11 cellular contexts compared by ENCODE assay signal in genomic region chr5:1524799-1525623, GRCh38. TPM values are rescaled to one million over a fixed set of nuclear protein-coding genes. Genes with fewer than 3 reads are reported as not detected.
DNase-seq lines count a peak whose midpoint lies in the region; ATAC-seq and TF ChIP-seq lines count a peak whose summit lies in the region.
"Had no signal": no experiment of that assay in that cellular context is flagged by ENCODE, and none has a peak within 500 bp of the region (broad histone marks: within the 10 kb centered on the region; RNA-seq: fewer than 3 reads in every experiment).

No MANE protein-coding gene starts in this region.

- no peaks in the 10 kb centered on the region for H3K27me3 ChIP-seq in CD4-positive, CD25-positive, alpha-beta regulatory T cell (ENCODE audit: control insufficient read depth, insufficient read depth, low read length)
- H3K27me3 ChIP-seq in Karpas-422 (ENCODE audit: low read length) (no peaks in the 10 kb centered on the region), mammary epithelial cell (ENCODE audit: insufficient read depth, low read length) (no peaks in the 10 kb centered on the region)

- TF ChIP-seq CTCF in mammary epithelial cell (conservative IDR thresholded peaks at IDR 0.05 in 1 of 2, IDR thresholded peaks at IDR 0.05 in 1 of 2; ENCODE audit: extremely low read depth in 1 of 2, insufficient read depth in 1 of 2, low read depth in 1 of 2, low read length in 2 of 2) = no peak
- TF ChIP-seq CTCF in nephron progenitor cell (IDR thresholded peaks at IDR 0.05) = no peak
- TF ChIP-seq CTCF in GM13976 (IDR thresholded peaks at IDR 0.05; ENCODE audit: borderline replicate concordance, control extremely low read depth, extremely low read depth, insufficient read depth, missing control alignments) = no peak

- H2AFZ ChIP-seq in Karpas-422 (ENCODE audit: low read length) (no peak overlapping the region), mammary epithelial cell (ENCODE audit: low read depth, low read length) (peak overlapping the region; percentile 95)

- no peaks in the 10 kb centered on the region for H3K9me2 ChIP-seq in Karpas-422 (replicated peaks; ENCODE audit: insufficient read depth, low read length)

- peaks cover 11% of the 10 kb centered on the region for H3K27me3 Mint-ChIP-seq in CD4-positive, CD25-positive, alpha-beta regulatory T cell
- H3K27me3 Mint-ChIP-seq in nephron progenitor cell (ENCODE audit: low read depth, poor library complexity) = peaks cover 8% of the 10 kb centered on the region

- peak overlapping the region; percentile 93 for H3K4me2 ChIP-seq in Karpas-422 (ENCODE audit: low read depth, low read length, poor library complexity, severe bottlenecking)
- no peak overlapping the region for H3K4me2 ChIP-seq in mammary epithelial cell (ENCODE audit: insufficient read depth, low read depth, low read length)

- no peaks in the 10 kb centered on the region for H3K9me3 ChIP-seq in CD4-positive, CD25-positive, alpha-beta regulatory T cell (ENCODE audit: control insufficient read depth in 2 of 2, low read length in 2 of 2)
- H3K9me3 ChIP-seq in Karpas-422 (ENCODE audit: low read length) (no peaks in the 10 kb centered on the region), mammary epithelial cell (replicated peaks; ENCODE audit: insufficient read depth, low read length) (no peaks in the 10 kb centered on the region)

- ATAC-seq in CD4-positive, CD25-positive, alpha-beta regulatory T cell (ENCODE audit: low read depth in 2 of 2) = no peak
- ATAC-seq in HG03354 (IDR thresholded peaks at IDR 0.05; ENCODE audit: poor library complexity, severe bottlenecking, unreplicated experiment) = no peak

- peak overlapping the region; percentile 61 to 77 (median 75) for H3K4me3 Mint-ChIP-seq in CD4-positive, CD25-positive, alpha-beta regulatory T cell
- H3K4me3 Mint-ChIP-seq in nephron progenitor cell = peak overlapping the region; percentile 66

- H3K36me3 ChIP-seq in CD4-positive, CD25-positive, alpha-beta regulatory T cell (ENCODE audit: control insufficient read depth, insufficient read depth, low read length) = peaks cover 4% of the 10 kb centered on the region
- H3K36me3 ChIP-seq in Karpas-422 (ENCODE audit: insufficient read depth, low read length) (peaks cover 10% of the 10 kb centered on the region; the same call in 1 of the 2 replicates), mammary epithelial cell (ENCODE audit: insufficient read depth, low read length) (no peaks in the 10 kb centered on the region)

- peaks cover 23% of the 10 kb centered on the region for H3K4me1 ChIP-seq in CD4-positive, CD25-positive, alpha-beta regulatory T cell (ENCODE audit: control insufficient read depth, insufficient read depth, low read length, poor library complexity, severe bottlenecking)
- H3K4me1 ChIP-seq in Karpas-422 (ENCODE audit: low read length) (peaks cover 53% of the 10 kb centered on the region), mammary epithelial cell (ENCODE audit: insufficient read depth, low read length) (peaks cover 16% of the 10 kb centered on the region)

- no peaks in the 10 kb centered on the region for H3K36me3 Mint-ChIP-seq in CD4-positive, CD25-positive, alpha-beta regulatory T cell
- H3K36me3 Mint-ChIP-seq in nephron progenitor cell (ENCODE audit: low read depth) = peaks cover 4% of the 10 kb centered on the region

- H3K4me1 Mint-ChIP-seq in CD4-positive, CD25-positive, alpha-beta regulatory T cell = peaks cover 0 to 20% (median 12%) of the 10 kb centered on the region in 4 donors
- H3K4me1 Mint-ChIP-seq in nephron progenitor cell = peaks cover 21% of the 10 kb centered on the region

- peak overlapping the region; percentile 96 for H3K9ac ChIP-seq in Karpas-422 (ENCODE audit: low read length)
- H3K9ac ChIP-seq in mammary epithelial cell (ENCODE audit: insufficient read depth, low read length) = no peak overlapping the region

- H4K20me1 ChIP-seq in Karpas-422 (ENCODE audit: insufficient read depth, low read depth, low read length) (peaks cover 27% of the 10 kb centered on the region), mammary epithelial cell (ENCODE audit: insufficient read depth, low read length) (no peaks in the 10 kb centered on the region)

- H3K79me2 ChIP-seq in Karpas-422 (ENCODE audit: low read length) (peaks cover 31% of the 10 kb centered on the region), mammary epithelial cell (ENCODE audit: insufficient read depth, low read length) (peaks cover 33% of the 10 kb centered on the region)

- dilution Hi-C loops in mammary epithelial cell (cut with HindIII; ENCODE audit: low sequenced_read_pairs) = loop anchor here (5.0 kb wide), 1 partner anchor 32 kb away; no protein-coding TSS in a partner anchor

- in situ Hi-C loops in mammary epithelial cell (cut with MboI; ENCODE audit: low sequenced_read_pairs in 2 of 2) (no loop called here), GM13976 (cut with MboI; ENCODE audit: low sequenced_read_pairs, unreplicated experiment) (no loop called here)

- no peak overlapping the region for H3K4me3 ChIP-seq in CD4-positive, CD25-positive, alpha-beta regulatory T cell (ENCODE audit: low read depth, low read length)
- H3K4me3 ChIP-seq in Karpas-422 (ENCODE audit: low read length) (peak overlapping the region; percentile 75), mammary epithelial cell (replicated peaks in 1 of 3; ENCODE audit: insufficient read depth in 1 of 3, low read depth in 2 of 3, low read length in 3 of 3) (no peak overlapping the region)

- intact Hi-C loops in mammary epithelial cell (cut with micrococcal nuclease) = loop anchor here (5.0 kb wide), 1 partner anchor 358 kb away; no protein-coding TSS in a partner anchor

- WGBS in mammary epithelial cell (ENCODE audit: low coverage, missing lambda C conversion rate) = 87% methylated on average over 20 of the region's 20 CpGs

- H3K27ac Mint-ChIP-seq in CD4-positive, CD25-positive, alpha-beta regulatory T cell = peak overlapping the region in 1 of 3 donors; percentile 45
- H3K27ac Mint-ChIP-seq in nephron progenitor cell = no peak overlapping the region

- H3K9me3 Mint-ChIP-seq in CD4-positive, CD25-positive, alpha-beta regulatory T cell = no peaks in the 10 kb centered on the region
- no peaks in the 10 kb centered on the region for H3K9me3 Mint-ChIP-seq in nephron progenitor cell

- BruUV-seq in mammary epithelial cell (replicated peaks; lab: Mats Ljungman, UMichigan) = no TSS peak

- no peak overlapping the region for H3K27ac ChIP-seq in CD4-positive, CD25-positive, alpha-beta regulatory T cell (ENCODE audit: insufficient read depth, low read length, poor library complexity, severe bottlenecking)
- H3K27ac ChIP-seq in Karpas-422 (ENCODE audit: low read length) = peak overlapping the region; percentile 95
- no peak overlapping the region for H3K27ac ChIP-seq in mammary epithelial cell (ENCODE audit: insufficient read depth, low read depth, low read length)
- H3K27ac ChIP-seq in substantia nigra (ENCODE audit: low read depth, low read length, poor library complexity, severe bottlenecking) = no peak overlapping the region

- CTCF ChIA-PET in mammary epithelial cell (lab: Charles Lee; ENCODE audit: low non-redundant PET) = no interaction called here

- DNase-seq in CD4-positive, CD25-positive, alpha-beta regulatory T cell = no peak
- DNase-seq in Karpas-422 (peak; percentile 72), mammary epithelial cell (no peak), nephron progenitor cell (no peak), substantia nigra (lab: John Stamatoyannopoulos, UW) (no peak), GM13976 (ENCODE audit: low spot score) (no peak), COLO668 (lab: John Stamatoyannopoulos, UW; ENCODE audit: unreplicated experiment) (no peak)
- DNase-seq: activated CD4-positive, alpha-beta T cell treated with anti-CD3 and anti-CD28 coated beads for 1 hour; DMS79; NCI-H1092 treated with DMSO at 0.1 percent for 48 hours had no signal

RNA-seq across cellular contexts. Expression of gene LPCAT1, which starts 1.3 kb away (rescaled TPM):
- 34.7 TPM for total RNA-seq in CD4-positive, CD25-positive, alpha-beta regulatory T cell
- 10 to 100 TPM; 21.4 to 29.6 (median 24.2) TPM for polyA plus RNA-seq in CD4-positive, CD25-positive, alpha-beta regulatory T cell
- total RNA-seq in Karpas-422 (2014; rRNA removed; shearing (Covaris generic); ENCODE audit: low replicate concordance) = 115 and 124 TPM in 2 replicates
- 10 to 100 TPM; 37.1 to 43.5 TPM for total RNA-seq in mammary epithelial cell
- 50.3 TPM for polyA plus RNA-seq in mammary epithelial cell
- 35.9 TPM for polyA minus RNA-seq in mammary epithelial cell
